ENCODE assay signal across 19 cellular contexts in genomic region chr15:98795980-98796379, GRCh38.
"Had no signal": no experiment of that assay in that cellular context is flagged by ENCODE, and none has a peak within 500 bp of the region (broad histone marks: within the 10 kb centered on the region; RNA-seq: fewer than 3 reads in every experiment).

No MANE protein-coding gene starts in this region.

- H3K4me3 ChIP-seq: gastroesophageal sphincter, uterus had no signal

- H3K27ac ChIP-seq: brain microvascular endothelial cell, gastroesophageal sphincter, parathyroid adenoma, uterus had no signal

- H3K27me3 ChIP-seq: brain microvascular endothelial cell, gastroesophageal sphincter, uterus had no signal

- H3K4me3 Mint-ChIP-seq: activated CD8-positive, alpha-beta memory T cell treated with anti-CD3 and anti-CD28 coated beads, Interleukin-2, amount 10 ng/mL, durations not matched to agents 7 days and 5 days; activated T-cell treated with anti-CD3 and anti-CD28 coated beads, Interleukin-2, amount 50 U/mL, for 24 hours; neural crest cell had no signal

- H3K27ac Mint-ChIP-seq: activated CD8-positive, alpha-beta memory T cell treated with anti-CD3 and anti-CD28 coated beads, Interleukin-2, amount 10 ng/mL, durations not matched to agents 7 days and 5 days; activated naive CD4-positive, alpha-beta T cell treated with anti-CD3 and anti-CD28 coated beads, Interleukin-2, amount 50 U/mL, for 72 hours; activated T-cell treated with anti-CD3 and anti-CD28 coated beads, Interleukin-2, amount 50 U/mL, for 24 hours had no signal

- H3K9me3 Mint-ChIP-seq: activated naive CD4-positive, alpha-beta T cell treated with anti-CD3 and anti-CD28 coated beads, Interleukin-2, amount 50 U/mL, for 72 hours; activated T-cell treated with anti-CD3 and anti-CD28 coated beads, Interleukin-2, amount 50 U/mL, for 24 hours; neural crest cell had no signal

- DNase-seq: activated CD4-positive, alpha-beta T cell treated with anti-CD3 and anti-CD28 coated beads for 1 hour; activated CD4-positive, alpha-beta T cell treated with anti-CD3 and anti-CD28 coated beads, Interleukin-2, amount 50 U/mL, for 48 hours; activated CD8-positive, alpha-beta memory T cell treated with anti-CD3 and anti-CD28 coated beads, Interleukin-2, amount 10 ng/mL, durations not matched to agents 7 days and 5 days; activated effector memory CD4-positive, alpha-beta T cell treated with anti-CD3 and anti-CD28 coated beads, Interleukin-2, amount 50 U/mL, for 16 hours; activated T-cell treated with anti-CD3 and anti-CD28 coated beads, Interleukin-2, amount 50 U/mL, for 24 hours; amniotic stem cell; brain microvascular endothelial cell; kidney; left ventricle myocardium superior; mesendoderm; retina; stimulated activated CD4-positive, alpha-beta T cell treated with anti-CD3 and anti-CD28 coated beads, Interleukin-4, amount 100 ng/mL, for 1 hour; stimulated activated CD8-positive, alpha-beta memory T cell treated with anti-CD3 and anti-CD28 coated beads, Interleukin-4, amount 100 ng/mL, for 48 hours; stimulated activated naive CD8-positive, alpha-beta T cell treated with anti-CD3 and anti-CD28 coated beads, Interleukin-15, Interleukin-2, amounts not matched to agents 100 U/mL and 50 U/mL, for 24 hours; uterus had no signal

- ATAC-seq: activated CD8-positive, alpha-beta memory T cell treated with anti-CD3 and anti-CD28 coated beads, Interleukin-2, amount 10 ng/mL, durations not matched to agents 7 days and 5 days; activated naive CD4-positive, alpha-beta T cell treated with anti-CD3 and anti-CD28 coated beads, Interleukin-2, amount 50 U/mL, for 72 hours; gastroesophageal sphincter; left ventricle myocardium superior; stimulated activated naive CD8-positive, alpha-beta T cell treated with anti-CD3 and anti-CD28 coated beads, Interleukin-15, Interleukin-2, amounts not matched to agents 100 U/mL and 50 U/mL, for 24 hours had no signal

- H3K9me3 ChIP-seq: gastroesophageal sphincter, uterus had no signal

- H3K36me3 Mint-ChIP-seq: activated CD8-positive, alpha-beta memory T cell treated with anti-CD3 and anti-CD28 coated beads, Interleukin-2, amount 10 ng/mL, durations not matched to agents 7 days and 5 days; activated naive CD4-positive, alpha-beta T cell treated with anti-CD3 and anti-CD28 coated beads, Interleukin-2, amount 50 U/mL, for 72 hours had no signal

- H3K27me3 Mint-ChIP-seq: activated CD8-positive, alpha-beta memory T cell treated with anti-CD3 and anti-CD28 coated beads, Interleukin-2, amount 10 ng/mL, durations not matched to agents 7 days and 5 days; activated T-cell treated with anti-CD3 and anti-CD28 coated beads, Interleukin-2, amount 50 U/mL, for 24 hours had no signal

- H3K36me3 ChIP-seq: brain microvascular endothelial cell, gastroesophageal sphincter, uterus had no signal

- H3K9ac ChIP-seq: parathyroid adenoma had no signal
